Comparison of ENCODE assay signal across 13 cellular contexts in the genomic region with DNA sequence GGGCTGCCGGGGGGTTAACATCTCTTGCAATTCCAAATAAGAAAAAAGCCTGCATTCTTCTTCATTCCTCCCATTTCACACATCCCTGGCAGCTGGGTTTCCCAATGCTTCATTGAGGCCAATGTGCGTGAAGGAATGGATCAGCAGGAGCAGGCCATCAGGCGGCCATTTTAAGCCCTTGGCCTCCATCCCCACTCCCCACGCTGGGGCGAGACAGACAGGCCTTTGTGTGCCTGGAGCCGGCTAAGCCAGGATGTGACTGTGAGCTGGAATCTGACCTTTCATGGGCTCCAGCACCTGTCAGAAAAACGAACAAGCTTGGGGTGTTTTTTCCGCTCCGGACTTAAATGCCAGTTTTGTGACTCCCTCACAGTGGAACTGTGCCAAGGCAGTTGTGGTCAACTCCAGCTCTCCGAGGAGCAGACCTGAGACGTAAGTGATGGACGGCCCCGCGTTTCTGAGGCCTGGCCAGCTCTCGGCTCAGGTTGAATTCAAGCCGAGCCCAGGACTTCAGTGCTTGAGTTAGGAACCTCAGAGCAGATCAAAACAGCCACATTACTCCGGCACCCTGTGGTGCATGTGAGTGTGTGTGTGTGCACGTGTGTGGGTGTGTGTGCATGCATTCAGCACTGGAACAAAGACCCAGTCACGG.
A peak's percentile ranks its signal among the peaks of the same experiment; 100 is the strongest.
DNase-seq lines count a peak whose midpoint lies in the region; ATAC-seq and TF ChIP-seq lines count a peak whose summit lies in the region.
"Had no signal": no experiment of that assay in that cellular context is flagged by ENCODE, and none has a peak within 500 bp of the region (broad histone marks: within the 10 kb centered on the region; RNA-seq: fewer than 3 reads in every experiment).

No MANE protein-coding gene starts in this region.

- CTCF ChIA-PET in RWPE1 (lab: Yijun Ruan, JAX) = no interaction called here
- CTCF ChIA-PET in activated CD8-positive, alpha-beta T cell treated with anti-CD3 and anti-CD28 coated beads for 36 hours (lab: Charles Lee) = no interaction called here

- H3K9me3 Mint-ChIP-seq in activated CD8-positive, alpha-beta T cell treated with anti-CD3 and anti-CD28 coated beads for 36 hours = peaks cover 16% of the 10 kb centered on the region

- POLR2A ChIA-PET in RWPE1 (lab: Yijun Ruan, JAX; ENCODE audit: low non-redundant PET) = no interaction called here
- POLR2A ChIA-PET in activated CD8-positive, alpha-beta T cell treated with anti-CD3 and anti-CD28 coated beads for 36 hours (lab: Charles Lee) = no interaction called here

- peak; percentile 7 for DNase-seq in ACHN
- no peak for DNase-seq in RWPE1 (ENCODE audit: low spot score)
- peak; percentile 44 for DNase-seq in epithelial cell of prostate (ENCODE audit: low read depth, low spot score)
- peak; percentile 2 for DNase-seq in middle frontal gyrus (ENCODE audit: extremely low spot score, low spot score)
- no peak for DNase-seq in activated effector memory CD4-positive, alpha-beta T cell treated with Interleukin-2 at 50 U/mL for 16 hours
- DNase-seq in activated CD8-positive, alpha-beta T cell treated with anti-CD3 and anti-CD28 coated beads for 36 hours = no peak
- DNase-seq: AML-193; body of pancreas; natural killer cell; NCI-H1930; stimulated activated naive CD8-positive, alpha-beta T cell treated with anti-CD3 and anti-CD28 coated beads, Interleukin-15, Interleukin-2, amounts not matched to agents 100 U/mL and 50 U/mL, for 24 hours had no signal

- ATAC-seq in activated CD8-positive, alpha-beta T cell treated with anti-CD3 and anti-CD28 coated beads for 36 hours = no peak
- ATAC-seq in GM21447 (IDR thresholded peaks at IDR 0.05; ENCODE audit: unreplicated experiment) = no peak
- ATAC-seq in HG03457 (IDR thresholded peaks at IDR 0.05; ENCODE audit: unreplicated experiment) = no peak
- ATAC-seq: body of pancreas; stimulated activated naive CD8-positive, alpha-beta T cell treated with anti-CD3 and anti-CD28 coated beads, Interleukin-15, Interleukin-2, amounts not matched to agents 100 U/mL and 50 U/mL, for 24 hours had no signal

- no peaks in the 10 kb centered on the region for H3K36me3 Mint-ChIP-seq in activated CD8-positive, alpha-beta T cell treated with anti-CD3 and anti-CD28 coated beads for 36 hours (ENCODE audit: low read depth)

- no peak for TF ChIP-seq CTCF in RWPE1 (conservative IDR thresholded peaks at IDR 0.05; ENCODE audit: low read depth)
- TF ChIP-seq CTCF in activated CD8-positive, alpha-beta T cell treated with anti-CD3 and anti-CD28 coated beads for 36 hours (IDR thresholded peaks at IDR 0.05) = no peak

- H3K27ac ChIP-seq in RWPE1 (0 out of 2 replicates have a peak overlapping the region, but pooled peaks have one; percentile 15), epithelial cell of prostate (peak overlapping the region; percentile 96)
- H3K27ac ChIP-seq: body of pancreas had no signal

- peaks cover 5% of the 10 kb centered on the region for H3K27me3 Mint-ChIP-seq in activated CD8-positive, alpha-beta T cell treated with anti-CD3 and anti-CD28 coated beads for 36 hours

- intact Hi-C loops in activated CD8-positive, alpha-beta T cell treated with anti-CD3 and anti-CD28 coated beads for 36 hours (cut with micrococcal nuclease) = no loop called here

- H3K27ac Mint-ChIP-seq in activated CD8-positive, alpha-beta T cell treated with anti-CD3 and anti-CD28 coated beads for 36 hours = no peak overlapping the region
- H3K27ac Mint-ChIP-seq: natural killer cell had no signal

- no peaks in the 10 kb centered on the region for H3K4me1 Mint-ChIP-seq in activated CD8-positive, alpha-beta T cell treated with anti-CD3 and anti-CD28 coated beads for 36 hours (ENCODE audit: low read depth)
- H3K4me1 Mint-ChIP-seq: natural killer cell had no signal

- in situ Hi-C loops in ACHN (cut with HindIII; ENCODE audit: low pct_ligation_motif_present, low pct_unique_long_range_greater_than_20kb, low sequenced_read_pairs) = no loop called here

- no peak overlapping the region for H3K4me3 Mint-ChIP-seq in activated CD8-positive, alpha-beta T cell treated with anti-CD3 and anti-CD28 coated beads for 36 hours
- H3K4me3 Mint-ChIP-seq: natural killer cell had no signal

Comparison
In these comparisons a context has a peak if more than half of its experiments do, and no peak if none do; other contexts are left out.
1. DNase-seq: peak in ACHN (single experiment), epithelial cell of prostate (single experiment) and middle frontal gyrus (single experiment); none in RWPE1 (single experiment), activated effector memory CD4-positive, alpha-beta T cell treated with Interleukin-2 at 50 U/mL for 16 hours (single experiment) and activated CD8-positive, alpha-beta T cell treated with anti-CD3 and anti-CD28 coated beads for 36 hours (single experiment).